In genomic region chr11:35580397-35580781, GRCh38 we compare ENCODE assay signal across 18 cellular contexts. TPM values are rescaled to one million over a fixed set of nuclear protein-coding genes. Genes with fewer than 3 reads are reported as not detected.
DNase-seq lines count a peak whose midpoint lies in the region; ATAC-seq, FAIRE-seq and TF ChIP-seq lines count a peak whose summit lies in the region.
"Had no signal": no experiment of that assay in that cellular context is flagged by ENCODE, and none has a peak within 500 bp of the region (broad histone marks: within the 10 kb centered on the region; RNA-seq: fewer than 3 reads in every experiment).

No MANE protein-coding gene starts in this region.

- no peak overlapping the region for H2AFZ ChIP-seq in astrocyte (ENCODE audit: low read depth, low read length)
- no peak overlapping the region for H2AFZ ChIP-seq in keratinocyte (ENCODE audit: control insufficient read depth, low read length)

- H3K4me3 ChIP-seq in A549 (no peak overlapping the region), astrocyte (ENCODE audit: insufficient read depth, low read depth, low read length) (no peak overlapping the region), keratinocyte (ENCODE audit: control insufficient read depth in 2 of 3, extremely low read depth in 1 of 3, insufficient read depth in 2 of 3, low read depth in 1 of 3, low read length in 3 of 3) (no peak overlapping the region)

- BruUV-seq in Calu3 (replicated peaks; lab: Mats Ljungman, UMichigan) = no TSS peak

- H3K4me1 ChIP-seq in A549 (peaks cover 33% of the 10 kb centered on the region), astrocyte (ENCODE audit: insufficient read depth, low read length) (peaks cover 28% of the 10 kb centered on the region), keratinocyte (ENCODE audit: control insufficient read depth, extremely low read depth, insufficient read depth, low read length) (peaks cover 37% of the 10 kb centered on the region)

- TF ChIP-seq EP300 in A549 (IDR thresholded peaks at IDR 0.05) = no peak

- H3K79me2 ChIP-seq in astrocyte (ENCODE audit: insufficient read depth, low read length) (no peaks in the 10 kb centered on the region), keratinocyte (ENCODE audit: control insufficient read depth, insufficient read depth, low read length) (no peaks in the 10 kb centered on the region)

- DNase-seq in A549 (ENCODE audit: low read depth in 1 of 2, low spot score in 1 of 2) (no peak), Calu3 (no peak), astrocyte (ENCODE audit: low read depth) (no peak), keratinocyte (ENCODE audit: low read depth, low spot score) (no peak), medulla oblongata (ENCODE audit: extremely low spot score) (no peak), UCSD-AML1 (lab: John Stamatoyannopoulos, UW; ENCODE audit: unreplicated experiment) (no peak)
- DNase-seq: DMS 273 treated with DMSO at 0.1 percent for 48 hours; DND-41; NCI-H1105; NCI-H748 treated with DMSO at 0.1 percent for 48 hours; NK-92 treated with Interleukin-12 subunit alpha and Interleukin-12 subunit beta, amount 100 ng/mL, for 24 hours; SHP77 treated with DMSO at 0.1 percent for 48 hours had no signal

- peaks cover 52% of the 10 kb centered on the region for H3K27me3 Mint-ChIP-seq in Calu3 (ENCODE audit: unreplicated experiment)
- H3K27me3 Mint-ChIP-seq in astrocyte (ENCODE audit: low read depth, unreplicated experiment) = peaks cover 2% of the 10 kb centered on the region

- TF ChIP-seq RAD21 in A549 (conservative IDR thresholded peaks at IDR 0.05 in 1 of 2, IDR thresholded peaks at IDR 0.05 in 1 of 2) = no peak

- H3K9me1 ChIP-seq in keratinocyte (ENCODE audit: control insufficient read depth, extremely low read depth, insufficient read depth, low read length) = no peaks in the 10 kb centered on the region

- no peaks in the 10 kb centered on the region for H3K36me3 ChIP-seq in astrocyte (ENCODE audit: insufficient read depth, low read length)
- no peaks in the 10 kb centered on the region for H3K36me3 ChIP-seq in keratinocyte (ENCODE audit: control insufficient read depth in 2 of 2, extremely low read depth in 1 of 2, insufficient read depth in 2 of 2, low read length in 2 of 2)

- H3K4me1 Mint-ChIP-seq in Calu3 (ENCODE audit: low read depth, unreplicated experiment) = peaks cover 9% of the 10 kb centered on the region
- H3K4me1 Mint-ChIP-seq in astrocyte (ENCODE audit: low read depth, unreplicated experiment) = peaks cover 11% of the 10 kb centered on the region

- H3K36me3 Mint-ChIP-seq in Calu3 (ENCODE audit: insufficient read depth, unreplicated experiment) = no peaks in the 10 kb centered on the region
- no peaks in the 10 kb centered on the region for H3K36me3 Mint-ChIP-seq in astrocyte (ENCODE audit: low read depth, unreplicated experiment)

- H3K9ac ChIP-seq in astrocyte (ENCODE audit: low read length) (no peak overlapping the region), keratinocyte (ENCODE audit: control insufficient read depth, extremely low read depth, insufficient read depth, low read length) (no peak overlapping the region)

- dilution Hi-C loops in keratinocyte (cut with MboI; ENCODE audit: extremely low pct_ligation_motif_present, low sequenced_read_pairs) = no loop called here

- H3K27me3 ChIP-seq in astrocyte (ENCODE audit: insufficient read depth, low read length) (no peaks in the 10 kb centered on the region), keratinocyte (ENCODE audit: control insufficient read depth, extremely low read depth, insufficient read depth, low read length) (no peaks in the 10 kb centered on the region)

- WGBS in A549 (ENCODE audit: missing lambda C conversion rate) = 93% methylated on average over 2 of the region's 2 CpGs

- H3K4me3 Mint-ChIP-seq in Calu3 (ENCODE audit: low read depth, unreplicated experiment) (no peak overlapping the region), astrocyte (ENCODE audit: unreplicated experiment) (no peak overlapping the region)

- H3K9me3 Mint-ChIP-seq in Calu3 (ENCODE audit: low read depth, unreplicated experiment) = peaks cover 2% of the 10 kb centered on the region
- H3K9me3 Mint-ChIP-seq in astrocyte (ENCODE audit: unreplicated experiment) = no peaks in the 10 kb centered on the region

- H3K4me2 ChIP-seq in A549 (peak overlapping the region; percentile 64), astrocyte (ENCODE audit: low read length) (peak overlapping the region; percentile 77), keratinocyte (ENCODE audit: control insufficient read depth, extremely low read depth, insufficient read depth, low read depth, low read length) (no peak overlapping the region)

- ATAC-seq in A549 (no peak), GM21717 (IDR thresholded peaks at IDR 0.05; ENCODE audit: unreplicated experiment) (no peak), HG03520 (IDR thresholded peaks at IDR 0.05; ENCODE audit: unreplicated experiment) (no peak)
- ATAC-seq: HCT116 had no signal

- H3K9me3 ChIP-seq in A549 (peaks cover 10% of the 10 kb centered on the region; the same call in 1 of the 3 replicates), astrocyte (ENCODE audit: insufficient read depth, low read depth, low read length) (no peaks in the 10 kb centered on the region), keratinocyte (ENCODE audit: control insufficient read depth, low read depth, low read length) (no peaks in the 10 kb centered on the region)

- no peaks in the 10 kb centered on the region for H4K20me1 ChIP-seq in astrocyte (ENCODE audit: insufficient read depth, low read length)
- H4K20me1 ChIP-seq in keratinocyte (ENCODE audit: control insufficient read depth, extremely low read depth, insufficient read depth, low read length) = no peaks in the 10 kb centered on the region

- no peak for FAIRE-seq in A549 (lab: Jason Lieb, UNC)
- FAIRE-seq in astrocyte (lab: Jason Lieb, UNC) = no peak
- FAIRE-seq in keratinocyte (lab: Jason Lieb, UNC) = peak; percentile 36

- peak overlapping the region; percentile 43 for H3K27ac Mint-ChIP-seq in Calu3 (ENCODE audit: unreplicated experiment)
- peak overlapping the region; percentile 97 for H3K27ac Mint-ChIP-seq in astrocyte (ENCODE audit: unreplicated experiment)

- H3K27ac ChIP-seq in A549 (peak overlapping the region; percentile 92), astrocyte (ENCODE audit: low read depth, low read length) (peak overlapping the region; percentile 70), keratinocyte (ENCODE audit: control insufficient read depth, insufficient read depth, low read length) (peak overlapping the region; percentile 76)
- H3K27ac ChIP-seq: C4-2B had no signal

- TF ChIP-seq POLR2A in A549 (IDR thresholded peaks at IDR 0.05; ENCODE audit: low read length) = no peak

- CTCF ChIA-PET in A549 (lab: Yijun Ruan, JAX) = interaction anchor here (1.2 to 1.9 kb wide), 2 partner anchors 35 to 39 kb away, joined by 3 to 7 read pairs; no protein-coding TSS in a partner anchor
- CTCF ChIA-PET in Calu3 (lab: Charles Lee) = no interaction called here

- POLR2A ChIA-PET in A549 (lab: Yijun Ruan, JAX) = no interaction called here

- intact Hi-C loops in Calu3 (cut with micrococcal nuclease; ENCODE audit: unreplicated experiment) = no loop called here

- no peak for TF ChIP-seq CTCF in A549 (IDR thresholded peaks at IDR 0.05)
- no peak for TF ChIP-seq CTCF in Calu3 (IDR thresholded peaks at IDR 0.05; ENCODE audit: unreplicated experiment)
- no peak for TF ChIP-seq CTCF in astrocyte (IDR thresholded peaks at IDR 0.05; ENCODE audit: insufficient read depth, low read depth, low read length)
- TF ChIP-seq CTCF in keratinocyte (optimal IDR thresholded peaks at IDR 0.05 in 1 of 3, IDR thresholded peaks at IDR 0.05 in 1 of 3, conservative IDR thresholded peaks at IDR 0.05 in 1 of 3; ENCODE audit: extremely low read depth in 1 of 3, insufficient read depth in 2 of 3, low read length in 3 of 3) = no peak

RNA-seq across cellular contexts. Expression of gene FJX1, which starts 37.9 kb away (rescaled TPM):
- polyA plus RNA-seq in A549 (2011; rRNA removed) (6.5 and 7.1 TPM in 2 replicates), A549 (2017; fragmentation: RNase III; extraction: RNeasy Plus Mini Kit Qiagen cat#74134 plus additional on column Dnase treatment) (14.5 to 17.9 TPM (median 15.6 TPM) in 3 replicates), keratinocyte (19.0 to 25.3 TPM (median 19.7 TPM) in 3 replicates)
- 16.4 and 23.4 TPM in 2 replicates for polyA plus RNA-seq in A549 (2012; cell fraction: cytosol; rRNA removed)
- polyA plus RNA-seq in A549 (2012; cell fraction: nucleus; rRNA removed) = 23.7 and 31.3 TPM in 2 replicates
- polyA minus RNA-seq in A549 (2011; rRNA and poly(A)+ RNA removed) = 5.4 and 5.9 TPM in 2 replicates
- total RNA-seq in Calu3 (2022) (19.1 and 19.8 TPM in 2 replicates), astrocyte (47.9 and 50.2 TPM in 2 replicates)
- 12.6 TPM for polyA plus RNA-seq in keratinocyte (2011; ENCODE audit: low read depth)
- polyA plus RNA-seq in keratinocyte (2011; cell fraction: cytosol; rRNA removed) = 8.5 and 17.4 TPM in 2 replicates
- polyA plus RNA-seq in keratinocyte (2011; cell fraction: nucleus; rRNA removed) = 26.3 and 34.6 TPM in 2 replicates
- 30.7 and 61.7 TPM in 2 replicates for polyA plus RNA-seq in keratinocyte (2012; ENCODE audit: low replicate concordance)
- polyA minus RNA-seq in keratinocyte = 8.9 to 30.3 TPM (median 10.4 TPM) in 3 replicates
- polyA minus RNA-seq in keratinocyte (2011; cell fraction: cytosol; rRNA and poly(A)+ RNA removed) = 61.8 TPM
- polyA minus RNA-seq in keratinocyte (2011; cell fraction: nucleus; rRNA and poly(A)+ RNA removed) = 28.4 and 32.3 TPM in 2 replicates

RNA-seq across cellular contexts. Expression of gene PAMR1, which starts 55.0 kb away (rescaled TPM):
- polyA plus RNA-seq in A549 (2011; rRNA removed) = not detected in 2 replicates
- not detected in 2 replicates for polyA plus RNA-seq in A549 (2012; cell fraction: cytosol; rRNA removed)
- polyA plus RNA-seq in A549 (2012; cell fraction: nucleus; rRNA removed) = not detected in 2 replicates
- polyA plus RNA-seq in A549 (2017; fragmentation: RNase III; extraction: RNeasy Plus Mini Kit Qiagen cat#74134 plus additional on column Dnase treatment) = not detected in 3 replicates
- polyA minus RNA-seq in A549 (2011; rRNA and poly(A)+ RNA removed) = 0.34 and 0.66 TPM in 2 replicates
- total RNA-seq in Calu3 (2022) = not detected in 2 replicates
- total RNA-seq in astrocyte = 12.6 and 18.0 TPM in 2 replicates
- 4.1 to 10.0 TPM (median 4.4 TPM) in 3 replicates for polyA plus RNA-seq in keratinocyte
- polyA plus RNA-seq in keratinocyte (2011; ENCODE audit: low read depth) = 3.7 TPM
- polyA plus RNA-seq in keratinocyte (2011; cell fraction: cytosol; rRNA removed) = 3.7 and 4.9 TPM in 2 replicates
- polyA plus RNA-seq in keratinocyte (2011; cell fraction: nucleus; rRNA removed) = 12.1 and 16.1 TPM in 2 replicates
- 3.2 and 14.2 TPM in 2 replicates for polyA plus RNA-seq in keratinocyte (2012; ENCODE audit: low replicate concordance)
- 3.8 to 14.5 TPM (median 3.9 TPM) in 3 replicates for polyA minus RNA-seq in keratinocyte
- 5.0 TPM for polyA minus RNA-seq in keratinocyte (2011; cell fraction: cytosol; rRNA and poly(A)+ RNA removed)
- 5.9 and 14.6 TPM in 2 replicates for polyA minus RNA-seq in keratinocyte (2011; cell fraction: nucleus; rRNA and poly(A)+ RNA removed)
- total RNA-seq: G401, NCI-H460 had no signal

Comparison
In these comparisons a context has a peak if more than half of its experiments do, and no peak if none do; other contexts are left out.
1. RNA of gene PAMR1, which starts 55.0 kb away (total RNA-seq): 12.6 to 18.0 TPM in astrocyte; not detected in Calu3; every median in the first group is over 10 times any median in the second.
2. Peak in every context shown above with its lines, with median percentiles within 50 percentile points of each other: H3K27ac ChIP-seq.